16 cellular contexts compared by ENCODE assay signal in the genomic region with DNA sequence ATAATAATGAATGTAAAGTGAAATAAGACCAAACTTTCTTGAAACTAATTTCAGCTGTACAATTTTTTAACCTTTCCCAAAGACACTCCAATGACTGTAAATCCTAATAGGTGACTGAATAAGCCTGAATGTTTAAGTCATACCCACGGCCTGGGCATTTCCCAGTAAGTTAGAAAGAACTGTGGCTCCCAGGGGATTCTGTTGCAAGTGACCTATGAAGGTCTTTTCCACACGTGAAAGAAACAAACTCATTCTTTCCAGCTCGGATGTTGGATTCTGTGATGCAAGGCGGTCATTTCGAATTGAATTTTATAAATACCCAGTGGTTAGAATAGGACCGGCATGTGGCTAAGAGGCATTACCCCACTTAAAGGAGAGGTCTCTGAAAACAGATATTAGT.
DNase-seq lines count a peak whose midpoint lies in the region; ATAC-seq and TF ChIP-seq lines count a peak whose summit lies in the region.
"Had no signal": no experiment of that assay in that cellular context is flagged by ENCODE, and none has a peak within 500 bp of the region (broad histone marks: within the 10 kb centered on the region; RNA-seq: fewer than 3 reads in every experiment).

No MANE protein-coding gene starts in this region.

- WGBS in IMR-90 (ENCODE audit: extremely low coverage in 2 of 2, insufficient read length in 1 of 2), 2 experiments, result no CpG with 5 or more reads among the region's 6 CpGs

- H3K9ac ChIP-seq in IMR-90 (ENCODE audit: low read depth, low read length), result no peak overlapping the region
- no peak overlapping the region for H3K9ac ChIP-seq in subcutaneous abdominal adipose tissue (ENCODE audit: low read length in 5 of 5)
- H3K9ac ChIP-seq: KMS-11 had no signal

- no peaks in the 10 kb centered on the region for H3K79me1 ChIP-seq in IMR-90 (ENCODE audit: low read depth in 1 of 2, low read length in 2 of 2)

- peak overlapping the region; percentile 59 for H3K27ac Mint-ChIP-seq in mesothelial cell of epicardium
- H3K27ac Mint-ChIP-seq in activated CD8-positive, alpha-beta memory T cell treated with anti-CD3 and anti-CD28 coated beads, Interleukin-2, amount 10 ng/mL, durations not matched to agents 7 days and 5 days, result no peak overlapping the region

- POLR2A ChIA-PET in IMR-90 (lab: Charles Lee; ENCODE audit: unreplicated experiment), result no interaction called here

- no peak overlapping the region; the same call in 1 of the 2 replicates for H3K18ac ChIP-seq in IMR-90 (ENCODE audit: low read depth, low read length)

- H2AK5ac ChIP-seq in IMR-90 (ENCODE audit: low read depth, low read length), result no peak overlapping the region

- no peak for TF ChIP-seq POLR2A in IMR-90 (IDR thresholded peaks at IDR 0.05; ENCODE audit: low read depth, low read length)

- H2BK120ac ChIP-seq in IMR-90 (ENCODE audit: low read depth, low read length), result peak overlapping the region; percentile 60

- H3K27me3 Mint-ChIP-seq in mesothelial cell of epicardium (ENCODE audit: low read depth), result no peaks in the 10 kb centered on the region
- H3K27me3 Mint-ChIP-seq in activated CD8-positive, alpha-beta memory T cell treated with anti-CD3 and anti-CD28 coated beads, Interleukin-2, amount 10 ng/mL, durations not matched to agents 7 days and 5 days, result no peaks in the 10 kb centered on the region

- dilution Hi-C loops in IMR-90 (cut with HindIII; ENCODE audit: low sequenced_read_pairs, unreplicated experiment), result no loop called here

- ATAC-seq in IMR-90 (ENCODE audit: low read depth) (no peak), GM18519 (IDR thresholded peaks at IDR 0.05; ENCODE audit: low FRiP score, unreplicated experiment) (no peak)
- ATAC-seq in activated CD8-positive, alpha-beta memory T cell treated with anti-CD3 and anti-CD28 coated beads, Interleukin-2, amount 10 ng/mL, durations not matched to agents 7 days and 5 days, result no peak

- intact Hi-C loops in IMR-90 (cut with micrococcal nuclease), result no loop called here

- H3K9me3 ChIP-seq in IMR-90 (ENCODE audit: control insufficient read depth, insufficient read depth, low read length), result no peaks in the 10 kb centered on the region
- no peaks in the 10 kb centered on the region for H3K9me3 ChIP-seq in subcutaneous abdominal adipose tissue (ENCODE audit: control insufficient read depth in 5 of 5, low read length in 5 of 5)

- no peaks in the 10 kb centered on the region for H3K27me3 ChIP-seq in IMR-90 (ENCODE audit: control insufficient read depth, insufficient read depth, low read length)
- H3K27me3 ChIP-seq in subcutaneous abdominal adipose tissue (ENCODE audit: control insufficient read depth in 5 of 5, insufficient read depth in 4 of 5, low read length in 5 of 5), result no peaks in the 10 kb centered on the region

- H3K4me3 ChIP-seq in IMR-90 (ENCODE audit: insufficient read depth, low read depth, low read length), result no peak overlapping the region
- no peak overlapping the region for H3K4me3 ChIP-seq in epithelial cell of proximal tubule (ENCODE audit: low read depth, low read length)
- no peak overlapping the region for H3K4me3 ChIP-seq in subcutaneous abdominal adipose tissue (ENCODE audit: low read depth in 1 of 5, low read length in 5 of 5)

- H3K36me3 ChIP-seq in IMR-90 (ENCODE audit: control insufficient read depth, insufficient read depth, low read length) (no peaks in the 10 kb centered on the region), subcutaneous abdominal adipose tissue (ENCODE audit: control insufficient read depth in 5 of 5, insufficient read depth in 5 of 5, low read length in 5 of 5) (no peaks in the 10 kb centered on the region)

- TF ChIP-seq CTCF in IMR-90 (conservative IDR thresholded peaks at IDR 0.05; ENCODE audit: low read depth, low read length), result no peak
- no peak for TF ChIP-seq CTCF in epithelial cell of proximal tubule (conservative IDR thresholded peaks at IDR 0.05; ENCODE audit: low read depth, low read length)
- no peak for TF ChIP-seq CTCF in mesothelial cell of epicardium (IDR thresholded peaks at IDR 0.05; ENCODE audit: unreplicated experiment)

- CTCF ChIA-PET in IMR-90 (lab: Yijun Ruan, JAX), result no interaction called here
- CTCF ChIA-PET in activated CD8-positive, alpha-beta memory T cell treated with anti-CD3 and anti-CD28 coated beads, Interleukin-2, amount 10 ng/mL, durations not matched to agents 7 days and 5 days (lab: Charles Lee), result interaction anchor here (0.6 kb wide), 1 partner anchor 458 kb away, joined by 3 read pairs; no protein-coding TSS in a partner anchor

- H3K14ac ChIP-seq in IMR-90 (replicated peaks; ENCODE audit: low read depth, low read length), result no peak overlapping the region; the same call in 1 of the 2 replicates

- H3K9me3 Mint-ChIP-seq in mesothelial cell of epicardium, result no peaks in the 10 kb centered on the region
- peaks cover 11% of the 10 kb centered on the region for H3K9me3 Mint-ChIP-seq in activated CD8-positive, alpha-beta memory T cell treated with anti-CD3 and anti-CD28 coated beads, Interleukin-2, amount 10 ng/mL, durations not matched to agents 7 days and 5 days (ENCODE audit: low read depth)

- H2BK5ac ChIP-seq in IMR-90 (ENCODE audit: low read depth, low read length, poor library complexity, severe bottlenecking), result peak overlapping the region; percentile 63

- H2AFZ ChIP-seq in IMR-90 (replicated peaks; ENCODE audit: low read length, poor library complexity), result no peak overlapping the region

- no peak overlapping the region for H3K27ac ChIP-seq in IMR-90 (ENCODE audit: insufficient read depth, low read length)
- peak overlapping the region; percentile 58 for H3K27ac ChIP-seq in subcutaneous abdominal adipose tissue (ENCODE audit: low read depth, low read length)
- H3K27ac ChIP-seq: C4-2B, KMS-11 had no signal

- H3K4ac ChIP-seq in IMR-90 (ENCODE audit: low read depth, low read length), result peak overlapping the region; percentile 52; the same call in 1 of the 2 replicates

- H4K8ac ChIP-seq in IMR-90 (ENCODE audit: low read depth in 2 of 2, low read length in 2 of 2), result peak overlapping the region; percentile 35 to 40; a peak in 2 of 4 replicates

- no TSS peak for BruUV-seq in IMR-90 (replicated peaks; lab: Mats Ljungman, UMichigan)

- no peak overlapping the region for H3K4me2 ChIP-seq in IMR-90 (ENCODE audit: low read depth, low read length)
- H3K4me2 ChIP-seq: KMS-11 had no signal

- no peak overlapping the region for H3K4me3 Mint-ChIP-seq in mesothelial cell of epicardium
- no peak overlapping the region for H3K4me3 Mint-ChIP-seq in activated CD8-positive, alpha-beta memory T cell treated with anti-CD3 and anti-CD28 coated beads, Interleukin-2, amount 10 ng/mL, durations not matched to agents 7 days and 5 days

- no peak overlapping the region for H3K23ac ChIP-seq in IMR-90 (ENCODE audit: low read depth, low read length)

- no peak for TF ChIP-seq RAD21 in IMR-90 (IDR thresholded peaks at IDR 0.05; ENCODE audit: low read length)

- H4K91ac ChIP-seq in IMR-90 (ENCODE audit: insufficient read depth, low read depth, low read length), result peak overlapping the region; percentile 20; the same call in 1 of the 2 replicates

- H3K56ac ChIP-seq in IMR-90 (ENCODE audit: extremely low read depth, insufficient read depth, low read length), result no peak overlapping the region

- H2BK15ac ChIP-seq in IMR-90 (ENCODE audit: low read depth, low read length), result 0 out of 3 replicates have a peak overlapping the region, but pooled peaks have one; percentile 12

- H3K4me1 ChIP-seq in IMR-90 (ENCODE audit: control insufficient read depth, insufficient read depth, low read length), result peaks cover 4% of the 10 kb centered on the region; the same call in 1 of the 2 replicates
- H3K4me1 ChIP-seq in subcutaneous abdominal adipose tissue (ENCODE audit: control insufficient read depth in 5 of 5, insufficient read depth in 5 of 5, low read length in 5 of 5), result peaks cover 0 to 16% (median 0%) of the 10 kb centered on the region in 5 donors

- in situ Hi-C loops in IMR-90 (cut with MboI; ENCODE audit: low sequenced_read_pairs), result no loop called here

- no peak overlapping the region for H2AK9ac ChIP-seq in IMR-90 (replicated peaks; ENCODE audit: low read depth, low read length, poor library complexity)

- peak overlapping the region; percentile 57 for H2BK20ac ChIP-seq in IMR-90 (ENCODE audit: low read depth, low read length)

- H4K20me1 ChIP-seq in IMR-90 (ENCODE audit: insufficient read depth, low read length), result no peaks in the 10 kb centered on the region

- H3K9me1 ChIP-seq in IMR-90 (ENCODE audit: insufficient read depth, low read length), result no peaks in the 10 kb centered on the region

- DNase-seq in IMR-90 (no peak), epithelial cell of proximal tubule (ENCODE audit: low read depth) (peak; percentile 68), mesothelial cell of epicardium (ENCODE audit: low spot score in 2 of 2, unreplicated experiment in 2 of 2) (no peak), RPMI8226 (no peak)
- no peak for DNase-seq in activated CD8-positive, alpha-beta memory T cell treated with anti-CD3 and anti-CD28 coated beads, Interleukin-2, amount 10 ng/mL, durations not matched to agents 7 days and 5 days
- DNase-seq: DMS79; MV-4-11; NCI-H1694 treated with DMSO at 0.1 percent for 48 hours; NCI-H510A; NCI-H748 treated with DMSO at 0.1 percent for 48 hours; NK-92 treated with Interleukin-12 subunit alpha and Interleukin-12 subunit beta, amount 100 ng/mL, for 24 hours; Right ventricle myocardium superior had no signal

- H4K5ac ChIP-seq in IMR-90 (ENCODE audit: low read depth, low read length), result no peak overlapping the region

- H3K36me3 Mint-ChIP-seq in mesothelial cell of epicardium, result no peaks in the 10 kb centered on the region
- no peaks in the 10 kb centered on the region for H3K36me3 Mint-ChIP-seq in activated CD8-positive, alpha-beta memory T cell treated with anti-CD3 and anti-CD28 coated beads, Interleukin-2, amount 10 ng/mL, durations not matched to agents 7 days and 5 days

- peaks cover 14% of the 10 kb centered on the region for H3K4me1 Mint-ChIP-seq in mesothelial cell of epicardium
- no peaks in the 10 kb centered on the region for H3K4me1 Mint-ChIP-seq in activated CD8-positive, alpha-beta memory T cell treated with anti-CD3 and anti-CD28 coated beads, Interleukin-2, amount 10 ng/mL, durations not matched to agents 7 days and 5 days

TF ChIP-seq in IMR-90, 13 proteins besides CTCF, POLR2A, EP300 and RAD21 (continues in another document):
- TF ChIP-seq RCOR1 (IDR thresholded peaks at IDR 0.05; ENCODE audit: insufficient replicate concordance, low read length), result no peak
- TF ChIP-seq MXI1 (IDR thresholded peaks at IDR 0.05; ENCODE audit: borderline replicate concordance, low read depth, low read length), result no peak
- no peak for TF ChIP-seq CHD1 (IDR thresholded peaks at IDR 0.05; ENCODE audit: low read depth, low read length)
- TF ChIP-seq MAZ (IDR thresholded peaks at IDR 0.05; ENCODE audit: borderline replicate concordance, low read depth, low read length), result no peak
- TF ChIP-seq SMC3 (IDR thresholded peaks at IDR 0.05; ENCODE audit: low read depth, low read length), result no peak
- no peak for TF ChIP-seq RFX5 (IDR thresholded peaks at IDR 0.05; ENCODE audit: low read depth, low read length)
- TF ChIP-seq NFE2L2 (IDR thresholded peaks at IDR 0.05; ENCODE audit: low read depth, low read length), result no peak
- no peak for TF ChIP-seq FOS (IDR thresholded peaks at IDR 0.05; ENCODE audit: low read depth, low read length)
- TF ChIP-seq BHLHE40 (IDR thresholded peaks at IDR 0.05; ENCODE audit: low read depth, low read length), result no peak
